ENCODE assay signal across 13 cellular contexts in the genomic region with DNA sequence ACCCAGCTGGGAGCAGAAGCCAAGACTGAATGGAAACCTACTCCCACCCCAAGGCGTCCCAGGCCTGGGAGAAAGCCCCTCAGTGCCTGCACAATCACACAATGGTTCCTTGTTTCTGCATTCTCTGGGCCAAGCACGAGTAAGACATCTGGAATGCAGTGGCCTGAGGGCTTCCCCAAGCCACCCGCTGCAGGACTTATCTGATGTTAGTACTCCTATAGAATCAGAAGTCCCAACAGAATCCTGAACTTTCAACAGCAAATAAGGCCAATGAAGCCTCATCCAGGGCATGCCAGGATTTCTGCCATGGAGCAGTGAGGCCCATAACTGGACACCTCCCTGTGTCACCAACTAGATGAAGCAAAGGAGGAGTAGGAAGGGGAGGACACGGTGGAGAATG. TPM values are rescaled to one million over a fixed set of nuclear protein-coding genes. Genes with fewer than 3 reads are reported as not detected.
DNase-seq lines count a peak whose midpoint lies in the region; ATAC-seq, FAIRE-seq and TF ChIP-seq lines count a peak whose summit lies in the region.
"Had no signal": no experiment of that assay in that cellular context is flagged by ENCODE, and none has a peak within 500 bp of the region (broad histone marks: within the 10 kb centered on the region; RNA-seq: fewer than 3 reads in every experiment).

No MANE protein-coding gene starts in this region.

- peaks cover 9% of the 10 kb centered on the region; the same call in 1 of the 2 replicates for H3K36me3 ChIP-seq in MG63
- H3K36me3 ChIP-seq in bronchial epithelial cell (ENCODE audit: control insufficient read depth, insufficient read depth, low read length) = peaks cover 5% of the 10 kb centered on the region
- H3K36me3 ChIP-seq in mesenchymal stem cell (ENCODE audit: control insufficient read depth in 1 of 2, insufficient read depth in 2 of 2, low read depth in 1 of 2, low read length in 2 of 2) = peaks cover 0 to 3% of the 10 kb centered on the region in 2 experiments
- H3K36me3 ChIP-seq: colonic mucosa had no signal

- DNase-seq in AG20443 (ENCODE audit: low spot score) (peak; percentile 54), MG63 (peak; percentile 70), bronchial epithelial cell (ENCODE audit: low read depth) (peak; percentile 51), mesenchymal stem cell (peak; percentile 63), CD14-positive monocyte (ENCODE audit: low spot score) (no peak), NCI-H2081 treated with DMSO at 0.1 percent for 48 hours (lab: John Stamatoyannopoulos, UW) (no peak)
- DNase-seq in activated CD4-positive, CD25-positive, alpha-beta regulatory T cell treated with anti-CD3 and anti-CD28 coated beads, Interleukin-2, amount 50 U/mL, for 72 hours = no peak
- DNase-seq: CD4-positive, CD25-positive, alpha-beta regulatory T cell; colonic mucosa; NCI-H1694 treated with DMSO at 0.1 percent for 48 hours had no signal

- H3K9me3 ChIP-seq in MG63 = no peaks in the 10 kb centered on the region
- H3K9me3 ChIP-seq in mesenchymal stem cell (ENCODE audit: control insufficient read depth, low read length) = no peaks in the 10 kb centered on the region
- H3K9me3 ChIP-seq: colonic mucosa had no signal

- peak overlapping the region in 1 of 7 donors; percentile 41 for H3K27ac Mint-ChIP-seq in CD14-positive monocyte

- H3K9me3 Mint-ChIP-seq in CD14-positive monocyte = peaks cover 0 to 2% (median 0%) of the 10 kb centered on the region in 7 donors
- H3K9me3 Mint-ChIP-seq: CD4-positive, CD25-positive, alpha-beta regulatory T cell had no signal

- no peak for FAIRE-seq in bronchial epithelial cell (lab: Jason Lieb, UNC)
- FAIRE-seq: GM12878 had no signal

- H2AK5ac ChIP-seq in mesenchymal stem cell (ENCODE audit: low read length, severe bottlenecking) = peak overlapping the region; percentile 52

- peaks cover 4 to 8% of the 10 kb centered on the region in 2 donors for H3K36me3 Mint-ChIP-seq in CD14-positive monocyte
- H3K36me3 Mint-ChIP-seq: CD4-positive, CD25-positive, alpha-beta regulatory T cell had no signal

- TF ChIP-seq CTCF in bronchial epithelial cell (IDR thresholded peaks at IDR 0.05; ENCODE audit: insufficient read depth, low read length, severe bottlenecking) (no peak), CD14-positive monocyte (IDR thresholded peaks at IDR 0.05) (no peak)

- peaks cover 0 to 2% (median 0%) of the 10 kb centered on the region in 3 donors for H3K27me3 Mint-ChIP-seq in CD14-positive monocyte (ENCODE audit: low read depth in 3 of 3)
- H3K27me3 Mint-ChIP-seq: CD4-positive, CD25-positive, alpha-beta regulatory T cell had no signal

- H3K4me1 ChIP-seq in mesenchymal stem cell (ENCODE audit: control insufficient read depth, insufficient read depth, low read depth, low read length) = peaks cover 47% of the 10 kb centered on the region

- intact Hi-C loops in CD14-positive monocyte (cut with micrococcal nuclease) = no loop called here

- no peak overlapping the region for H3K27ac ChIP-seq in mesenchymal stem cell (ENCODE audit: low read length, poor library complexity, severe bottlenecking)
- H3K27ac ChIP-seq: colonic mucosa had no signal

- H3K18ac ChIP-seq in mesenchymal stem cell (ENCODE audit: low read depth in 1 of 2, low read length in 2 of 2) = peak overlapping the region; percentile 58 to 59

- peak overlapping the region; percentile 88 for H4K8ac ChIP-seq in mesenchymal stem cell (ENCODE audit: low read length)

- no peak overlapping the region for H4K91ac ChIP-seq in mesenchymal stem cell (ENCODE audit: low read length)

- peak overlapping the region in 1 of 2 experiments; percentile 19 for H3K4ac ChIP-seq in mesenchymal stem cell (ENCODE audit: low read depth in 1 of 2, low read length in 2 of 2)

- no peak overlapping the region for H3K4me2 ChIP-seq in mesenchymal stem cell (ENCODE audit: low read length, poor library complexity, severe bottlenecking)

- no peak overlapping the region for H2AFZ ChIP-seq in mesenchymal stem cell (ENCODE audit: low read depth, low read length)

- peaks cover 61% of the 10 kb centered on the region for H3K4me1 Mint-ChIP-seq in CD14-positive monocyte

- no peak overlapping the region for H2BK5ac ChIP-seq in mesenchymal stem cell (ENCODE audit: low read depth, low read length, poor library complexity, severe bottlenecking)

- no peak overlapping the region for H3K4me3 Mint-ChIP-seq in CD14-positive monocyte

- H2BK120ac ChIP-seq in mesenchymal stem cell (ENCODE audit: low read depth, low read length) = no peak overlapping the region

- no peaks in the 10 kb centered on the region for H3K27me3 ChIP-seq in MG63
- H3K27me3 ChIP-seq in bronchial epithelial cell (ENCODE audit: control insufficient read depth, insufficient read depth, low read length) = no peaks in the 10 kb centered on the region
- H3K27me3 ChIP-seq in mesenchymal stem cell (ENCODE audit: control insufficient read depth in 1 of 2, insufficient read depth in 1 of 2, low read length in 2 of 2) = no peaks in the 10 kb centered on the region
- H3K27me3 ChIP-seq: colonic mucosa had no signal

- H3K9ac ChIP-seq in mesenchymal stem cell (ENCODE audit: low read length) = no peak overlapping the region

- H3K23ac ChIP-seq in mesenchymal stem cell (ENCODE audit: low read length in 2 of 2) = peak overlapping the region in 1 of 2 experiments; percentile 70

- WGBS in mesenchymal stem cell = 42% methylated on average over 4 of the region's 4 CpGs

- H3K4me3 ChIP-seq in MG63 = no peak overlapping the region
- H3K4me3 ChIP-seq in bronchial epithelial cell (ENCODE audit: low read depth, low read length) = no peak overlapping the region
- H3K4me3 ChIP-seq in mesenchymal stem cell (ENCODE audit: insufficient read depth in 1 of 2, low read depth in 1 of 2, low read length in 2 of 2) = no peak overlapping the region
- H3K4me3 ChIP-seq: colonic mucosa, GM12878 had no signal

- H3K79me1 ChIP-seq in mesenchymal stem cell (replicated peaks; ENCODE audit: low read length, poor library complexity, severe bottlenecking) = peaks cover 27% of the 10 kb centered on the region

- no peak overlapping the region for H2BK12ac ChIP-seq in mesenchymal stem cell (ENCODE audit: low read length in 2 of 2)

- no peak overlapping the region for H2BK15ac ChIP-seq in mesenchymal stem cell (ENCODE audit: low read depth, poor library complexity, severe bottlenecking)

- H3K14ac ChIP-seq in mesenchymal stem cell (ENCODE audit: low read length in 2 of 2) = no peak overlapping the region

- ATAC-seq in activated CD4-positive, CD25-positive, alpha-beta regulatory T cell treated with anti-CD3 and anti-CD28 coated beads, Interleukin-2, amount 50 U/mL, for 24 hours = no peak
- ATAC-seq: GM12878, Right ventricle myocardium inferior had no signal

RNA-seq across cellular contexts. Expression of a gene that starts 28.6 kb away (rescaled TPM):
- total RNA-seq in MG63 (2014; rRNA removed; shearing (Covaris generic); ENCODE audit: low replicate concordance) = 13.7 and 23.2 TPM in 2 replicates
- total RNA-seq in bronchial epithelial cell = 23.4 and 57.6 TPM in 2 replicates
- polyA plus RNA-seq in mesenchymal stem cell (2013, experiment 1 of 2) = 16.2 TPM
- 15.0 TPM for polyA plus RNA-seq in mesenchymal stem cell (2013, experiment 2 of 2)
- 10 to 100 TPM in 1 of 2 donors, 1 to 10 TPM in 1; 6.3 to 11.0 TPM for polyA plus RNA-seq in CD14-positive monocyte

Comparison
In these comparisons a context has a peak if more than half of its experiments do, and no peak if none do; other contexts are left out.
1. DNase-seq: peak in AG20443 (single experiment), MG63 (single experiment), bronchial epithelial cell (single experiment) and mesenchymal stem cell (single experiment); none in CD14-positive monocyte (single experiment), NCI-H2081 treated with DMSO at 0.1 percent for 48 hours (single experiment) and activated CD4-positive, CD25-positive, alpha-beta regulatory T cell treated with anti-CD3 and anti-CD28 coated beads, Interleukin-2, amount 50 U/mL, for 72 hours (single experiment).